ENCODE assay signal across 8 cellular contexts in genomic region chr6:14876778-14877613, GRCh38.
DNase-seq lines count a peak whose midpoint lies in the region; ATAC-seq and TF ChIP-seq lines count a peak whose summit lies in the region.

No MANE protein-coding gene starts in this region.

- H3K9me3 Mint-ChIP-seq in activated B cell treated with CpG ODN at 0.5 μM for 24 hours = no peaks in the 10 kb centered on the region

- peak; percentile 61 for ATAC-seq in GM18907 (IDR thresholded peaks at IDR 0.05; ENCODE audit: unreplicated experiment)
- peak; percentile 67 for ATAC-seq in HG03175 (IDR thresholded peaks at IDR 0.05; ENCODE audit: unreplicated experiment)
- peak; percentile 86 for ATAC-seq in activated B cell treated with CpG ODN at 0.5 μM for 24 hours (ENCODE audit: low read depth)

- peaks cover 28% of the 10 kb centered on the region for H3K4me1 ChIP-seq in skeletal muscle satellite cell (ENCODE audit: control insufficient read depth, insufficient read depth, low read length)

- no peaks in the 10 kb centered on the region for H3K36me3 Mint-ChIP-seq in activated B cell treated with CpG ODN at 0.5 μM for 24 hours (ENCODE audit: low read depth)

- H3K27me3 ChIP-seq in skeletal muscle satellite cell (ENCODE audit: control insufficient read depth, insufficient read depth, low read length) = no peaks in the 10 kb centered on the region

- CTCF ChIA-PET in activated B cell treated with CpG ODN at 0.5 μM for 24 hours (lab: Charles Lee) = interaction anchor here (0.7 kb wide), 2 partner anchors 145 to 831 kb away, joined by 3 to 4 read pairs; no protein-coding TSS in a partner anchor

- no peaks in the 10 kb centered on the region for H3K9me3 ChIP-seq in skeletal muscle satellite cell (replicated peaks; ENCODE audit: low read length)

- no peak for TF ChIP-seq CTCF in AG09309 (IDR thresholded peaks at IDR 0.05; ENCODE audit: control insufficient read depth, insufficient read depth, low read depth, low read length, missing control alignments)
- no peak for TF ChIP-seq CTCF in activated B cell treated with CpG ODN at 0.5 μM for 24 hours (IDR thresholded peaks at IDR 0.05)

- H3K27ac Mint-ChIP-seq in activated B cell treated with CpG ODN at 0.5 μM for 24 hours = peak overlapping the region; percentile 82

- H3K9ac ChIP-seq in skeletal muscle satellite cell (ENCODE audit: low read depth, low read length) = peak overlapping the region; percentile 75

- no peak overlapping the region for H3K4me3 ChIP-seq in AG09309 (ENCODE audit: control insufficient read depth, low read depth, low read length)
- H3K4me3 ChIP-seq in skeletal muscle satellite cell (ENCODE audit: low read length) = peak overlapping the region; percentile 36

- peaks cover 42% of the 10 kb centered on the region for H3K4me1 Mint-ChIP-seq in activated B cell treated with CpG ODN at 0.5 μM for 24 hours

- peak overlapping the region; percentile 53 for H3K4me3 Mint-ChIP-seq in activated B cell treated with CpG ODN at 0.5 μM for 24 hours

- DNase-seq in AG09309 (ENCODE audit: low read depth) = peak; percentile 45
- no peak for DNase-seq in activated B cell treated with CpG ODN at 0.5 μM for 24 hours
- peak; percentile 65 for DNase-seq in fibroblast of peridontal ligament (ENCODE audit: extremely low read depth)
- no peak for DNase-seq in NK-92 treated with Interleukin-12 subunit alpha and Interleukin-12 subunit beta, amount 100 ng/mL, for 24 hours (lab: John Stamatoyannopoulos, UW)
- DNase-seq in posterior cingulate gyrus = no peak

- H3K27me3 Mint-ChIP-seq in activated B cell treated with CpG ODN at 0.5 μM for 24 hours = no peaks in the 10 kb centered on the region

- intact Hi-C loops in activated B cell treated with CpG ODN at 0.5 μM for 24 hours (cut with micrococcal nuclease) (loop anchor here (1.0 to 5.0 kb wide), 4 partner anchors 33 to 370 kb away; partner anchors contain the start of gene JARID2), posterior cingulate gyrus (cut with DNase I) (no loop called here)

- H3K4me2 ChIP-seq in skeletal muscle satellite cell (ENCODE audit: low read length) = peak overlapping the region; percentile 58

- H3K36me3 ChIP-seq in skeletal muscle satellite cell (ENCODE audit: insufficient read depth, low read length) = no peaks in the 10 kb centered on the region

- POLR2A ChIA-PET in activated B cell treated with CpG ODN at 0.5 μM for 24 hours (lab: Charles Lee) = interaction anchor here (0.6 to 1.4 kb wide), 9 partner anchors 20 to 370 kb away, joined by 3 to 9 read pairs (median 3); partner anchors contain the start of gene JARID2

Comparison
In these comparisons a context has a peak if more than half of its experiments do, and no peak if none do; other contexts are left out.
1. DNase-seq: peak in AG09309 (single experiment) and fibroblast of peridontal ligament (single experiment); none in activated B cell treated with CpG ODN at 0.5 μM for 24 hours (single experiment), NK-92 treated with Interleukin-12 subunit alpha and Interleukin-12 subunit beta, amount 100 ng/mL, for 24 hours (single experiment) and posterior cingulate gyrus (0 of 10).
2. Peak in every context shown above with its lines, with median percentiles within 50 percentile points of each other: ATAC-seq.